ENCODE assay signal across 8 cellular contexts in genomic region chr1:87331319-87332269, GRCh38. TPM values are rescaled to one million over a fixed set of nuclear protein-coding genes. Genes with fewer than 3 reads are reported as not detected.
DNase-seq lines count a peak whose midpoint lies in the region; ATAC-seq and TF ChIP-seq lines count a peak whose summit lies in the region.

No MANE protein-coding gene starts in this region.

- H3K4me3 ChIP-seq in epithelial cell of proximal tubule (ENCODE audit: low read depth, low read length), result peak overlapping the region; percentile 83

- DNase-seq in GM10248 (ENCODE audit: extremely low spot score) (peak; percentile 67), NCI-H82 treated with DMSO at 0.1 percent for 48 hours (lab: John Stamatoyannopoulos, UW; ENCODE audit: unreplicated experiment) (peak; percentile 73), activated T-cell treated with anti-CD3 and anti-CD28 coated beads for 4 hours (peak; percentile 52), epithelial cell of proximal tubule (ENCODE audit: low read depth) (no peak), midbrain (lab: John Stamatoyannopoulos, UW) (peak; percentile 60)
- DNase-seq in stimulated activated CD8-positive, alpha-beta memory T cell treated with anti-CD3 and anti-CD28 coated beads, Interleukin-7, amount 100 ng/mL, for 4 hours (ENCODE audit: low read depth in 2 of 2), result peak; percentile 42 to 71

- CTCF ChIA-PET in GM10248 (lab: Yijun Ruan, JAX), result interaction anchor here (0.7 to 1.2 kb wide), 4 partner anchors 12 to 622 kb away, joined by 3 to 5 read pairs (median 3); no protein-coding TSS in a partner anchor

- no peak for TF ChIP-seq CTCF in GM10248 (IDR thresholded peaks at IDR 0.05; ENCODE audit: control extremely low read depth, extremely low read depth, low read depth, missing control alignments)
- peak; percentile 28 for TF ChIP-seq CTCF in epithelial cell of proximal tubule (conservative IDR thresholded peaks at IDR 0.05; ENCODE audit: low read depth, low read length)

- ATAC-seq in HG02642 (IDR thresholded peaks at IDR 0.05; ENCODE audit: poor library complexity, unreplicated experiment) (peak; percentile 21), HG02840 (IDR thresholded peaks at IDR 0.05; ENCODE audit: low FRiP score, unreplicated experiment) (no peak)

- POLR2A ChIA-PET in GM10248 (lab: Yijun Ruan, JAX), result interaction anchor here (0.6 to 0.7 kb wide), 2 partner anchors 416 to 582 kb away, joined by 4 to 5 read pairs; no protein-coding TSS in a partner anchor

RNA-seq across cellular contexts. Expression of gene LMO4, which starts 2.9 kb away (rescaled TPM):
- 23.4 and 48.9 TPM in 2 replicates for total RNA-seq in epithelial cell of proximal tubule
